8 cellular contexts compared by ENCODE assay signal in genomic region chr11:107457558-107458271, GRCh38. TPM values are rescaled to one million over a fixed set of nuclear protein-coding genes. Genes with fewer than 3 reads are reported as not detected.
DNase-seq lines count a peak whose midpoint lies in the region; ATAC-seq and TF ChIP-seq lines count a peak whose summit lies in the region.

TSS of gene CWF19L2 (minus strand) at chr11:107457825. CDS start at chr11:107457816, 9 bp downstream.

- peak; percentile 99 for ATAC-seq in HG02759 (IDR thresholded peaks at IDR 0.05; ENCODE audit: unreplicated experiment)

- no peak for TF ChIP-seq CTCF in GM12864 (IDR thresholded peaks at IDR 0.05; ENCODE audit: low read depth, low read length, missing control alignments)
- TF ChIP-seq CTCF in cardiac muscle cell (IDR thresholded peaks at IDR 0.05; ENCODE audit: low read depth, low read length) = no peak
- no peak for TF ChIP-seq CTCF in parathyroid adenoma (IDR thresholded peaks at IDR 0.05)
- TF ChIP-seq CTCF in tibial nerve (IDR thresholded peaks at IDR 0.05) = peak in 1 of 5 experiments; percentile 27

- H3K4me2 ChIP-seq in parathyroid adenoma (ENCODE audit: low read length) = peak within 1 kb of the TSS; percentile 74

- peaks cover under 1% of the 10 kb centered on the region for H3K36me3 ChIP-seq in cardiac muscle cell
- no peaks in the 10 kb centered on the region for H3K36me3 ChIP-seq in parathyroid adenoma (ENCODE audit: control insufficient read depth, insufficient read depth, low read length)
- peaks cover 0 to 16% (median 0%) of the 10 kb centered on the region in 3 donors for H3K36me3 ChIP-seq in tibial nerve

- peak in 1 of 2 donors; percentile 47 for TF ChIP-seq POLR2A in tibial nerve (IDR thresholded peaks at IDR 0.05)

- no peaks in the 10 kb centered on the region for H3K27me3 ChIP-seq in cardiac muscle cell
- no peaks in the 10 kb centered on the region for H3K27me3 ChIP-seq in parathyroid adenoma (ENCODE audit: control insufficient read depth, insufficient read depth, low read length)
- H3K27me3 ChIP-seq in tibial nerve = no peaks in the 10 kb centered on the region

- peak within 1 kb of the TSS; percentile 37 for H3K9ac ChIP-seq in parathyroid adenoma

- 1% methylated on average over 30 of the region's 30 CpGs for WGBS in tibial nerve, 2 donors

- peak within 1 kb of the TSS; percentile 93 for H2AFZ ChIP-seq in parathyroid adenoma

- H3K4me1 ChIP-seq in cardiac muscle cell (ENCODE audit: low read depth) = peaks cover 8% of the 10 kb centered on the region
- peaks cover 4% of the 10 kb centered on the region for H3K4me1 ChIP-seq in parathyroid adenoma
- H3K4me1 ChIP-seq in tibial nerve = peaks cover 0 to 24% (median 14%) of the 10 kb centered on the region in 4 donors

- peak; percentile 70 to 94 for TF ChIP-seq EP300 in tibial nerve (IDR thresholded peaks at IDR 0.05)

- H3K27ac ChIP-seq in cardiac muscle cell = peak within 1 kb of the TSS; percentile 82
- peak within 1 kb of the TSS; percentile 67 for H3K27ac ChIP-seq in parathyroid adenoma
- H3K27ac ChIP-seq in tibial nerve = peak within 1 kb of the TSS; percentile 63 to 89 (median 68)

- peak within 1 kb of the TSS; percentile 77 for H3K4me3 ChIP-seq in GM12864 (ENCODE audit: low read depth, low read length)
- peak within 1 kb of the TSS; percentile 93 for H3K4me3 ChIP-seq in cardiac muscle cell
- H3K4me3 ChIP-seq in parathyroid adenoma (ENCODE audit: low read depth, low read length) = peak within 1 kb of the TSS; percentile 61
- H3K4me3 ChIP-seq in tibial nerve = peak within 1 kb of the TSS; percentile 64 to 84 (median 74)

- DNase-seq in GM12864 (ENCODE audit: low read depth) (peak; percentile 94), NCI-H1417 (lab: John Stamatoyannopoulos, UW) (peak; percentile 95 to 99 (median 95)), SW 1271 (lab: John Stamatoyannopoulos, UW) (peak; percentile 98 to 100), cardiac muscle cell (ENCODE audit: low read depth in 1 of 2, low spot score in 1 of 2) (peak; percentile 96 to 97), tibial nerve (ENCODE audit: low spot score in 2 of 2) (peak; percentile 66 to 80)
- DNase-seq in activated naive CD8-positive, alpha-beta T cell treated with anti-CD3 and anti-CD28 coated beads, Interleukin-2, amount 50 U/mL, for 16 hours (ENCODE audit: low read depth, low spot score) = peak; percentile 77

- H3K9me3 ChIP-seq in cardiac muscle cell (ENCODE audit: low read depth) (no peaks in the 10 kb centered on the region), parathyroid adenoma (ENCODE audit: control insufficient read depth, low read length) (no peaks in the 10 kb centered on the region), tibial nerve (no peaks in the 10 kb centered on the region)

- H3K79me2 ChIP-seq in parathyroid adenoma = peaks cover 4% of the 10 kb centered on the region

RNA-seq across cellular contexts. Expression of gene CWF19L2, which starts in this region (rescaled TPM):
- total RNA-seq in cardiac muscle cell (4.8 and 9.2 TPM in 2 replicates), tibial nerve (10 to 100 TPM; 28.0 to 40.5 (median 32.5) TPM)
- 4.5 and 6.4 TPM in 2 replicates for polyA plus RNA-seq in cardiac muscle cell

Comparison
In these comparisons a context has a peak if more than half of its experiments do, and no peak if none do; other contexts are left out.
1. Peak in every context shown above with its lines: DNase-seq, ATAC-seq, H3K4me3 ChIP-seq and H3K27ac ChIP-seq.